1 cellular context compared by ENCODE assay signal in the genomic region with DNA sequence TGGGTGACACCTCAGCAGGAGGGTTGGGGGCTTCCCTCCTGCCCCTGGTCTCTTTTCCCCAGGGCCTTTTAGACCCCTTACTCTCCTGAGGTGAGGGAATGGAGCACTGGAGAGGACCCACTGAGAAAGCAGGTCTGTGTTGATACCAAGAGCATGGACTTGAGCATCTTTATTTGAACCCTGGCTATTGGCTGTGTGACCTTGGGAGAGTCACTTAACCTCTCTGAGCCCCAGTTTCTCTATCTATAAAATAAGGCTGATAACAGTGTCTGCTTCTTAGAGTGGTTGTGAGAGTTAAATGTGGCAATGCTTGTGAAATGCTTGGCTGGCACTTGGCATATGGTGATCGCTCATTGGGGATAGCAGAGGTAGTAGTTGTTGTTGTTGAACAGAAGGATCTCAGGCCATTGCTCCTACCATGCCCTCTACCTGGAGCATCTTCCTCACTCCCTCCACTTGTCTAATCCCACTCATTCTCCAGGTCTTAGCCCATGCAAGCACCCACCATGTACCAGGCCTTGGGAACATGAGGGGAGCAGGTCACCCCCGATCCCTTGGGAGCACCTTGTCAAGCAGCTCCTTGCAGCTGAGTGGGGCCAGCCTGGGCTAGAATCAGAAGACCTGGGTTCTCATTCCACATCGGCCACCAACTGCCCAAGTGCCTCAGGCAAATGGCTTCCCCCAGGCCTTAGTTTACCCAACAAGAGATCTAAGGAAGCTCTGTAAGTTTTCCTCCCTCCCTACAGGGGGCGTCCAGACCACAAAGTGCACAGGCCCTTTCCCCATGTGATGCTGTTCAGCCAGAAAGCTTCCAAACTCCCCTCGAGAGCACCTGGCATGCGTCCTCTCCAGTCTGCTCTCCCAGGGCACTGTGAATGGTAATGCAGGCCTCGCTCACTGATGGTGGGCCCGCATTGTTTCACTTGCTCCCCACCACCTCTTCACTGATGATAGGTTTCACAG.
TF ChIP-seq lines count a peak whose summit lies in the region.

No MANE protein-coding gene starts in this region.

TF ChIP-seq in IMR-90, 13 proteins besides CTCF, POLR2A, EP300 and RAD21 (continued from another document):
- TF ChIP-seq, protein P1, sequence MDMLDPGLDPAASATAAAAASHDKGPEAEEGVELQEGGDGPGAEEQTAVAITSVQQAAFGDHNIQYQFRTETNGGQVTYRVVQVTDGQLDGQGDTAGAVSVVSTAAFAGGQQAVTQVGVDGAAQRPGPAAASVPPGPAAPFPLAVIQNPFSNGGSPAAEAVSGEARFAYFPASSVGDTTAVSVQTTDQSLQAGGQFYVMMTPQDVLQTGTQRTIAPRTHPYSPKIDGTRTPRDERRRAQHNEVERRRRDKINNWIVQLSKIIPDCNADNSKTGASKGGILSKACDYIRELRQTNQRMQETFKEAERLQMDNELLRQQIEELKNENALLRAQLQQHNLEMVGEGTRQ (IDR thresholded peaks at IDR 0.05; ENCODE audit: low read depth, low read length): no peak
